11 cellular contexts compared by ENCODE assay signal in genomic region chr12:10214877-10215267, GRCh38. TPM values are rescaled to one million over a fixed set of nuclear protein-coding genes. Genes with fewer than 3 reads are reported as not detected.
DNase-seq lines count a peak whose midpoint lies in the region; ATAC-seq and TF ChIP-seq lines count a peak whose summit lies in the region.
"Had no signal": no experiment of that assay in that cellular context is flagged by ENCODE, and none has a peak within 500 bp of the region (broad histone marks: within the 10 kb centered on the region; RNA-seq: fewer than 3 reads in every experiment).

No MANE protein-coding gene starts in this region.

- H3K27ac Mint-ChIP-seq in naive B cell, result no peak overlapping the region

- H3K4me3 ChIP-seq in AG04449 (ENCODE audit: low read depth, low read length) (peak overlapping the region; percentile 92), dorsolateral prefrontal cortex (peak overlapping the region; percentile 51 to 98 (median 86))

- no peaks in the 10 kb centered on the region for H3K36me3 Mint-ChIP-seq in naive B cell

- TF ChIP-seq CTCF in AG04449 (IDR thresholded peaks at IDR 0.05; ENCODE audit: insufficient read depth, low read length, missing control alignments), result no peak
- no peak for TF ChIP-seq CTCF in dorsolateral prefrontal cortex (IDR thresholded peaks at IDR 0.05 in 54 of 56, conservative IDR thresholded peaks at IDR 0.05 in 2 of 56; ENCODE audit: low read depth in 1 of 56, partially characterized antibody in 56 of 56)

- H3K27me3 Mint-ChIP-seq in naive B cell, result peaks cover 15 to 25% (median 22%) of the 10 kb centered on the region in 3 donors

- no peaks in the 10 kb centered on the region for H3K27me3 ChIP-seq in dorsolateral prefrontal cortex

- no peak for DNase-seq in AG04449 (ENCODE audit: low read depth, low spot score)
- DNase-seq in M059J (ENCODE audit: low read depth), result peak; percentile 44
- DNase-seq in dorsolateral prefrontal cortex, result no peak
- no peak for DNase-seq in naive B cell
- no peak for DNase-seq in NCI-H2196 (lab: John Stamatoyannopoulos, UW; ENCODE audit: unreplicated experiment)
- no peak for DNase-seq in SW 1271 (lab: John Stamatoyannopoulos, UW)
- no peak for DNase-seq in NAMALWA (ENCODE audit: low spot score)
- DNase-seq: GDM1, T1000 had no signal

- peaks cover 13 to 21% (median 13%) of the 10 kb centered on the region in 3 donors for H3K4me1 Mint-ChIP-seq in naive B cell

- H3K4me3 Mint-ChIP-seq in naive B cell, result peak overlapping the region in 6 of 8 donors; percentile 2 to 92 (median 48)

- ATAC-seq in naive B cell (ENCODE audit: low read depth in 2 of 2) (no peak), GM19023 (IDR thresholded peaks at IDR 0.05; ENCODE audit: unreplicated experiment) (no peak)

- intact Hi-C loops in dorsolateral prefrontal cortex (cut with DNase I), result loop anchor here (5.0 to 10.0 kb wide), 2 partner anchors 63 to 150 kb away; no protein-coding TSS in a partner anchor

- peaks cover 0 to 2% (median 0%) of the 10 kb centered on the region in 7 donors for H3K9me3 Mint-ChIP-seq in naive B cell

- POLR2A ChIA-PET in AG04449 (lab: Yijun Ruan, JAX), result interaction anchor here (0.9 kb wide), 1 partner anchor 62 kb away, joined by 3 read pairs; no protein-coding TSS in a partner anchor

- CTCF ChIA-PET in AG04449 (lab: Yijun Ruan, JAX), result interaction anchor here (1.2 to 2.6 kb wide), 4 partner anchors 9 to 465 kb away, joined by 3 to 21 read pairs (median 9); no protein-coding TSS in a partner anchor

- peak overlapping the region in 58 of 59 donors; percentile 22 to 100 (median 99) for H3K27ac ChIP-seq in dorsolateral prefrontal cortex

RNA-seq across cellular contexts. Expression of gene GABARAPL1, which starts 2.2 kb away (rescaled TPM):
- 69.5 and 78.6 TPM in 2 replicates for total RNA-seq in M059J (2014; rRNA removed; shearing (Covaris generic))
- total RNA-seq in dorsolateral prefrontal cortex, result 100 to 1,000 TPM; 163 to 583 (median 420) TPM
- 1 to 10 TPM in 5 of 6 donors, not detected in 1; 1.3 to 2.8 (median 2.1) TPM for polyA plus RNA-seq in naive B cell (ENCODE audit: low read depth in 6 of 6)

RNA-seq across cellular contexts. Expression of gene TMEM52B, which starts 36.0 kb away (rescaled TPM):
- 0.37 and 1.2 TPM in 2 replicates for total RNA-seq in M059J (2014; rRNA removed; shearing (Covaris generic))
- total RNA-seq in dorsolateral prefrontal cortex, result 1 to 10 TPM in 46 of 120 experiments, under 1 TPM in 65, not detected in 9; 0.18 to 3.5 (median 0.87) TPM
- polyA plus RNA-seq in naive B cell (ENCODE audit: low read depth in 6 of 6), result not detected
- total RNA-seq: myocyte had no signal

RNA-seq across cellular contexts. Expression of gene OLR1, which starts 42.9 kb away (rescaled TPM):
- 5.3 and 5.5 TPM in 2 replicates for total RNA-seq in M059J (2014; rRNA removed; shearing (Covaris generic))
- total RNA-seq in dorsolateral prefrontal cortex, result 10 to 100 TPM in 57 of 120 experiments, 1 to 10 TPM in 63; 2.3 to 34.4 (median 9.7) TPM
- polyA plus RNA-seq in naive B cell (ENCODE audit: low read depth in 6 of 6), result not detected
- total RNA-seq: myocyte had no signal
